ENCODE assay signal across 7 cellular contexts in genomic region chr2:87678742-87679173, GRCh38.
DNase-seq lines count a peak whose midpoint lies in the region; ATAC-seq, FAIRE-seq and TF ChIP-seq lines count a peak whose summit lies in the region.
"Not testable (repeated sequence)": the region's sequence is repeated elsewhere in the genome, so short reads cannot be mapped to it uniquely, and the experiment has no call there.

No MANE protein-coding gene starts in this region.

- TF ChIP-seq CTCF in PC-3 (conservative IDR thresholded peaks at IDR 0.05; ENCODE audit: low read depth, low read length) = not testable (repeated sequence)

- peaks cover 14% of the 10 kb centered on the region for H3K4me1 Mint-ChIP-seq in stimulated activated effector memory CD8-positive, alpha-beta T cell treated with anti-CD3 and anti-CD28 coated beads, Interleukin-12 subunit alpha, Interleukin-12 subunit beta, amount 100 ng/mL, for 72 hours

- not testable (repeated sequence) for H3K9me2 ChIP-seq in PC-3 (replicated peaks; ENCODE audit: low read length)

- not testable (repeated sequence) for H3K9me3 ChIP-seq in PC-3 (ENCODE audit: low read length)

- not testable (repeated sequence) for H4K20me1 ChIP-seq in PC-3 (ENCODE audit: low read length)

- H3K9ac ChIP-seq in PC-3 (ENCODE audit: low read length) = not testable (repeated sequence)

- not testable (repeated sequence) for H3K27ac Mint-ChIP-seq in activated naive CD4-positive, alpha-beta T cell treated with anti-CD3 and anti-CD28 coated beads, Interleukin-2, amount 50 U/mL, for 72 hours; stimulated activated effector memory CD8-positive, alpha-beta T cell treated with anti-CD3 and anti-CD28 coated beads, Interleukin-12 subunit alpha, Interleukin-12 subunit beta, amount 100 ng/mL, for 72 hours

- H3K36me3 ChIP-seq in PC-3 (ENCODE audit: low read depth, low read length) = not testable (repeated sequence)

- not testable (repeated sequence) for BruUV-seq in PC-3 (replicated peaks; lab: Mats Ljungman, UMichigan)

- not testable (repeated sequence) for H3K9me3 Mint-ChIP-seq in activated naive CD4-positive, alpha-beta T cell treated with anti-CD3 and anti-CD28 coated beads, Interleukin-2, amount 50 U/mL, for 72 hours; stimulated activated effector memory CD8-positive, alpha-beta T cell treated with anti-CD3 and anti-CD28 coated beads, Interleukin-12 subunit alpha, Interleukin-12 subunit beta, amount 100 ng/mL, for 72 hours

- not testable (repeated sequence) for DNase-seq in GM12891 (ENCODE audit: insufficient read length, low spot score); PC-3; activated naive CD4-positive, alpha-beta T cell treated with anti-CD3 and anti-CD28 coated beads, Interleukin-2, amount 50 U/mL, for 72 hours (ENCODE audit: low spot score in 2 of 2)
- DNase-seq in activated CD4-positive, alpha-beta T cell treated with anti-CD3 and anti-CD28 coated beads for 48 hours = peak; percentile 12
- peak; percentile 11 for DNase-seq in activated T-cell treated with anti-CD3 and anti-CD28 coated beads for 48 hours (ENCODE audit: low read depth)
- peak; percentile 21 to 54 for DNase-seq in stimulated activated effector memory CD8-positive, alpha-beta T cell treated with anti-CD3 and anti-CD28 coated beads, Interleukin-12 subunit alpha, Interleukin-12 subunit beta, amount 100 ng/mL, for 72 hours (ENCODE audit: low spot score in 2 of 2)

- not testable (repeated sequence) for TF ChIP-seq POLR2A in GM12891 (IDR thresholded peaks at IDR 0.05; ENCODE audit: low read depth, low read length)

- not testable (repeated sequence) for H3K4me3 Mint-ChIP-seq in stimulated activated effector memory CD8-positive, alpha-beta T cell treated with anti-CD3 and anti-CD28 coated beads, Interleukin-12 subunit alpha, Interleukin-12 subunit beta, amount 100 ng/mL, for 72 hours

- CTCF ChIA-PET in PC-3 (lab: Charles Lee) = not testable (repeated sequence)

- not testable (repeated sequence) for H3K4me2 ChIP-seq in PC-3 (ENCODE audit: low read length)

- H3K36me3 Mint-ChIP-seq in activated naive CD4-positive, alpha-beta T cell treated with anti-CD3 and anti-CD28 coated beads, Interleukin-2, amount 50 U/mL, for 72 hours; stimulated activated effector memory CD8-positive, alpha-beta T cell treated with anti-CD3 and anti-CD28 coated beads, Interleukin-12 subunit alpha, Interleukin-12 subunit beta, amount 100 ng/mL, for 72 hours: not testable (repeated sequence)

- not testable (repeated sequence) for H3K27ac ChIP-seq in PC-3 (ENCODE audit: low read length)

- ATAC-seq in PC-3 (peak; percentile 96), esophagus mucosa (peak; percentile 92)
- peak; percentile 85 to 86 for ATAC-seq in activated naive CD4-positive, alpha-beta T cell treated with anti-CD3 and anti-CD28 coated beads, Interleukin-2, amount 50 U/mL, for 72 hours
- peak; percentile 94 for ATAC-seq in stimulated activated effector memory CD8-positive, alpha-beta T cell treated with anti-CD3 and anti-CD28 coated beads, Interleukin-12 subunit alpha, Interleukin-12 subunit beta, amount 100 ng/mL, for 72 hours

- H2AFZ ChIP-seq in PC-3 (ENCODE audit: low read length) = not testable (repeated sequence)

- H3K4me3 ChIP-seq in PC-3 (ENCODE audit: low read length) = not testable (repeated sequence)

- H3K79me2 ChIP-seq in PC-3 (ENCODE audit: low read length) = not testable (repeated sequence)

- not testable (repeated sequence) for H3K27me3 ChIP-seq in PC-3 (ENCODE audit: low read length)

- POLR2A ChIA-PET in PC-3 (lab: Charles Lee; ENCODE audit: unreplicated experiment) = not testable (repeated sequence)

- intact Hi-C loops in PC-3 (cut with micrococcal nuclease) = not testable (repeated sequence)

- peak; percentile 64 for FAIRE-seq in GM12891 (lab: Jason Lieb, UNC)

- not testable (repeated sequence) for H3F3A ChIP-seq in PC-3 (ENCODE audit: low read length, unreplicated experiment)

- not testable (repeated sequence) for H3K4me1 ChIP-seq in PC-3 (ENCODE audit: insufficient read depth, low read length)
